Comparison of ENCODE assay signal across 18 cellular contexts in genomic region chr5:58944221-58944620, GRCh38.
"Had no signal": no experiment of that assay in that cellular context is flagged by ENCODE, and none has a peak within 500 bp of the region (broad histone marks: within the 10 kb centered on the region; RNA-seq: fewer than 3 reads in every experiment).

No MANE protein-coding gene starts in this region.

- H3K9me3 ChIP-seq: esophagus squamous epithelium, lower lobe of right lung, tibial nerve, uterus had no signal

- DNase-seq: activated CD4-positive, alpha-beta memory T cell treated with anti-CD3 and anti-CD28 coated beads, Interleukin-2, amount 10 ng/mL, durations not matched to agents 7 days and 5 days; activated CD4-positive, alpha-beta T cell treated with anti-CD3 and anti-CD28 coated beads for 48 hours; activated CD4-positive, CD25-positive, alpha-beta regulatory T cell; activated CD8-positive, alpha-beta memory T cell treated with anti-CD3 and anti-CD28 coated beads, Interleukin-2, amount 10 ng/mL, durations not matched to agents 7 days and 5 days; effector memory CD8-positive, alpha-beta T cell; esophagus squamous epithelium; left cardiac atrium; lower lobe of right lung; nephron progenitor cell; nucleus accumbens; retina; stimulated activated CD4-positive, alpha-beta T cell treated with anti-CD3 and anti-CD28 coated beads, Interleukin-12 subunit alpha, Interleukin-12 subunit beta, amount 100 ng/mL, for 4 hours; stimulated activated CD4-positive, alpha-beta T cell treated with anti-CD3 and anti-CD28 coated beads, Interleukin-2, amount 100 ng/mL, for 24 hours; stimulated activated naive CD8-positive, alpha-beta T cell treated with anti-CD3 and anti-CD28 coated beads, Interleukin-15, Interleukin-2, amounts not matched to agents 100 U/mL and 50 U/mL, for 24 hours; T-helper 1 cell; T1000; uterus had no signal

- H3K27me3 ChIP-seq: esophagus squamous epithelium, tibial nerve, uterus had no signal

- H3K4me3 ChIP-seq: esophagus squamous epithelium, lower lobe of right lung, tibial nerve, uterus had no signal

- H3K4me1 ChIP-seq: esophagus squamous epithelium, lower lobe of right lung, uterus had no signal

- H3K27ac ChIP-seq: esophagus squamous epithelium, lower lobe of right lung, tibial nerve, uterus had no signal

- H3K36me3 ChIP-seq: esophagus squamous epithelium, lower lobe of right lung, tibial nerve, uterus had no signal

- ATAC-seq: activated CD8-positive, alpha-beta memory T cell treated with anti-CD3 and anti-CD28 coated beads, Interleukin-2, amount 10 ng/mL, durations not matched to agents 7 days and 5 days; effector memory CD8-positive, alpha-beta T cell; left cardiac atrium; lower lobe of right lung; stimulated activated naive CD8-positive, alpha-beta T cell treated with anti-CD3 and anti-CD28 coated beads, Interleukin-15, Interleukin-2, amounts not matched to agents 100 U/mL and 50 U/mL, for 24 hours had no signal
